Comparison of ENCODE assay signal across 35 cellular contexts in genomic region chr1:218058730-218059129, GRCh38.
"Had no signal": no experiment of that assay in that cellular context is flagged by ENCODE, and none has a peak within 500 bp of the region (broad histone marks: within the 10 kb centered on the region; RNA-seq: fewer than 3 reads in every experiment).

No MANE protein-coding gene starts in this region.

- H3K4me3 ChIP-seq: MG63 had no signal

- H3K36me3 ChIP-seq: MG63 had no signal

- H3K9me3 ChIP-seq: MG63 had no signal

- H3K27me3 ChIP-seq: MG63 had no signal

- H3K27ac ChIP-seq: KMS-11 had no signal

- H3K4me2 ChIP-seq: KMS-11 had no signal

- H3K9ac ChIP-seq: KMS-11 had no signal

- DNase-seq: Karpas-422, Kasumi-1, MG63, MM.1S, MV-4-11, NCI-H1048, NCI-H1092, NCI-H1092 treated with DMSO at 0.1 percent for 48 hours, NCI-H1105, NCI-H1105 treated with DMSO at 0.1 percent for 48 hours, NCI-H1417, NCI-H1417 treated with DMSO at 0.1 percent for 48 hours, NCI-H1436, NCI-H1436 treated with DMSO at 0.1 percent for 48 hours, NCI-H146, NCI-H1694, NCI-H1694 treated with DMSO at 0.1 percent for 48 hours, NCI-H187, NCI-H187 treated with DMSO at 0.1 percent for 48 hours, NCI-H1930, NCI-H2029, NCI-H2029 treated with DMSO at 0.1 percent for 48 hours, NCI-H2081, NCI-H2081 treated with DMSO at 0.1 percent for 48 hours, NCI-H2107, NCI-H2171, NCI-H2171 treated with DMSO at 0.1 percent for 48 hours, NCI-H2227 treated with DMSO at 0.1 percent for 48 hours, NCI-H226, NCI-H345, NCI-H446, NCI-H446 treated with DMSO at 0.1 percent for 48 hours, NCI-H510A, NCI-H510A treated with DMSO at 0.1 percent for 48 hours had no signal
